Comparison of ENCODE assay signal across 1 cellular context in the genomic region with DNA sequence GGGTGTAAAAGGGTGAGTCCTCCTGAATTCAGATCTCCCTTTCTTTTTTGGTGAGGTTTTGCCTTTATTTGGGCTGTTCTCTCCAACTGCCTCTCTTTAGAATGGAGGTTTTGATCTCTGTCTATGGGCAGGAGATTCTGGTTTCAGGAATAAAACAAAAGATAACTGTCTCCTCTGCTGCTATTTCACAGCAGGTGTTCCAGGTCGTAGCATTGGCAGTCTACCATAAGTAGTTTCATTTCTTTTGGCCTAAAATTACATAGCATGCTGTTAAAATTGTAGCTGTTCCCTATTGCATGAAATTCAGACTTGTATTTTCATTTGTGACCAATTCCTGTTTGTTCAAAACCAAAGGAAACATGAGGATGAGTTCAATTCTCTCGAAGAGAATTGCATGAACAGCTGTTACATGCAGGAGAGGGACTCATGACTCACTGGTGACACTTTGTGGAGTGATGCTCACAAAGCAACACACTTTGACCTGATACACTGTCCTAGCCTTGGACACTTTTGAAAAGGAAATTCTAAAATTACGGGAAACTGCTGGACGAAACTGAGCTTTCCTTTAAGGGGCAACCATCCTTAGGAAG.
TF ChIP-seq lines count a peak whose summit lies in the region.

No MANE protein-coding gene starts in this region.

TF ChIP-seq in HepG2, 621 proteins besides CTCF, POLR2A, EP300 and RAD21 (continued from another document):
- TF ChIP-seq, protein P1, sequence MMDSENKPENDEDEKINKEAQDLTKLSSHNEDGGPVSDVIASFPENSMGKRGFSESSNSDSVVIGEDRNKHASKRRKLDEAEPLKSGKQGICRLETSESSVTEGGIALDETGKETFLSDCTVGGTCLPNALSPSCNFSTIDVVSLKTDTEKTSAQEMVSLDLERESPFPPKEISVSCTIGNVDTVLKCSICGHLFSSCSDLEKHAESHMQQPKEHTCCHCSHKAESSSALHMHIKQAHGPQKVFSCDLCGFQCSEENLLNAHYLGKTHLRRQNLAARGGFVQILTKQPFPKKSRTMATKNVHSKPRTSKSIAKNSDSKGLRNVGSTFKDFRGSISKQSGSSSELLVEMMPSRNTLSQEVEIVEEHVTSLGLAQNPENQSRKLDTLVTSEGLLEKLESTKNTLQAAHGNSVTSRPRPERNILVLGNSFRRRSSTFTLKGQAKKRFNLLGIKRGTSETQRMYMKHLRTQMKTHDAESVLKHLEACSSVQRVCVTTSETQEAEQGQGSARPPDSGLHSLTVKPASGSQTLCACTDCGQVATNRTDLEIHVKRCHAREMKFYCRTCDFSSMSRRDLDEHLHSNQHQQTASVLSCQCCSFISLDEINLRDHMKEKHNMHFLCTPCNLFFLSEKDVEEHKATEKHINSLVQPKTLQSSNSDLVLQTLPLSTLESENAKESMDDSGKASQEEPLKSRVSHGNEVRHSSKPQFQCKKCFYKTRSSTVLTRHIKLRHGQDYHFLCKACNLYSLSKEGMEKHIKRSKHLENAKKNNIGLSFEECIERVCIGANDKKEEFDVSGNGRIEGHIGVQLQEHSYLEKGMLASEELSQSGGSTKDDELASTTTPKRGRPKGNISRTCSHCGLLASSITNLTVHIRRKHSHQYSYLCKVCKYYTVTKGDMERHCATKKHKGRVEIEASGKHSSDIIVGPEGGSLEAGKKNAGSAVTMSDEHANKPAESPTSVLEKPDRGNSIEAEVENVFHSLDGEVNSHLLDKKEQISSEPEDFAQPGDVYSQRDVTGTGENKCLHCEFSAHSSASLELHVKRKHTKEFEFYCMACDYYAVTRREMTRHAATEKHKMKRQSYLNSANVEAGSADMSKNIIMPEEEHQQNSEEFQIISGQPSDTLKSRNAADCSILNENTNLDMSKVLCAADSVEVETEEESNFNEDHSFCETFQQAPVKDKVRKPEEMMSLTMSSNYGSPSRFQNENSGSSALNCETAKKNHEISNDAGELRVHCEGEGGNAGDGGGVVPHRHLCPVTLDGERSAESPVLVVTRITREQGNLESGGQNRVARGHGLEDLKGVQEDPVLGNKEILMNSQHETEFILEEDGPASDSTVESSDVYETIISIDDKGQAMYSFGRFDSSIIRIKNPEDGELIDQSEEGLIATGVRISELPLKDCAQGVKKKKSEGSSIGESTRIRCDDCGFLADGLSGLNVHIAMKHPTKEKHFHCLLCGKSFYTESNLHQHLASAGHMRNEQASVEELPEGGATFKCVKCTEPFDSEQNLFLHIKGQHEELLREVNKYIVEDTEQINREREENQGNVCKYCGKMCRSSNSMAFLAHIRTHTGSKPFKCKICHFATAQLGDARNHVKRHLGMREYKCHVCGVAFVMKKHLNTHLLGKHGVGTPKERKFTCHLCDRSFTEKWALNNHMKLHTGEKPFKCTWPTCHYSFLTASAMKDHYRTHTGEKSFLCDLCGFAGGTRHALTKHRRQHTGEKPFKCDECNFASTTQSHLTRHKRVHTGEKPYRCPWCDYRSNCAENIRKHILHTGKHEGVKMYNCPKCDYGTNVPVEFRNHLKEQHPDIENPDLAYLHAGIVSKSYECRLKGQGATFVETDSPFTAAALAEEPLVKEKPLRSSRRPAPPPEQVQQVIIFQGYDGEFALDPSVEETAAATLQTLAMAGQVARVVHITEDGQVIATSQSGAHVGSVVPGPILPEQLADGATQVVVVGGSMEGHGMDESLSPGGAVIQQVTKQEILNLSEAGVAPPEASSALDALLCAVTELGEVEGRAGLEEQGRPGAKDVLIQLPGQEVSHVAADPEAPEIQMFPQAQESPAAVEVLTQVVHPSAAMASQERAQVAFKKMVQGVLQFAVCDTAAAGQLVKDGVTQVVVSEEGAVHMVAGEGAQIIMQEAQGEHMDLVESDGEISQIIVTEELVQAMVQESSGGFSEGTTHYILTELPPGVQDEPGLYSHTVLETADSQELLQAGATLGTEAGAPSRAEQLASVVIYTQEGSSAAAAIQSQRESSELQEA (CRISPR knock-in tag; IDR thresholded peaks at IDR 0.05; ENCODE audit: not compliant biosample characterization) = no peak
- TF ChIP-seq, protein P2, sequence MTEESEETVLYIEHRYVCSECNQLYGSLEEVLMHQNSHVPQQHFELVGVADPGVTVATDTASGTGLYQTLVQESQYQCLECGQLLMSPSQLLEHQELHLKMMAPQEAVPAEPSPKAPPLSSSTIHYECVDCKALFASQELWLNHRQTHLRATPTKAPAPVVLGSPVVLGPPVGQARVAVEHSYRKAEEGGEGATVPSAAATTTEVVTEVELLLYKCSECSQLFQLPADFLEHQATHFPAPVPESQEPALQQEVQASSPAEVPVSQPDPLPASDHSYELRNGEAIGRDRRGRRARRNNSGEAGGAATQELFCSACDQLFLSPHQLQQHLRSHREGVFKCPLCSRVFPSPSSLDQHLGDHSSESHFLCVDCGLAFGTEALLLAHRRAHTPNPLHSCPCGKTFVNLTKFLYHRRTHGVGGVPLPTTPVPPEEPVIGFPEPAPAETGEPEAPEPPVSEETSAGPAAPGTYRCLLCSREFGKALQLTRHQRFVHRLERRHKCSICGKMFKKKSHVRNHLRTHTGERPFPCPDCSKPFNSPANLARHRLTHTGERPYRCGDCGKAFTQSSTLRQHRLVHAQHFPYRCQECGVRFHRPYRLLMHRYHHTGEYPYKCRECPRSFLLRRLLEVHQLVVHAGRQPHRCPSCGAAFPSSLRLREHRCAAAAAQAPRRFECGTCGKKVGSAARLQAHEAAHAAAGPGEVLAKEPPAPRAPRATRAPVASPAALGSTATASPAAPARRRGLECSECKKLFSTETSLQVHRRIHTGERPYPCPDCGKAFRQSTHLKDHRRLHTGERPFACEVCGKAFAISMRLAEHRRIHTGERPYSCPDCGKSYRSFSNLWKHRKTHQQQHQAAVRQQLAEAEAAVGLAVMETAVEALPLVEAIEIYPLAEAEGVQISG (CRISPR knock-in tag; IDR thresholded peaks at IDR 0.05) = no peak
- no peak for TF ChIP-seq ZNF431 (CRISPR knock-in tag; IDR thresholded peaks at IDR 0.05; ENCODE audit: borderline replicate concordance, low read depth)
- peak; percentile 55 for TF ChIP-seq STAG1 (CRISPR knock-in tag; IDR thresholded peaks at IDR 0.05)
- no peak for TF ChIP-seq FOXP1 (IDR thresholded peaks at IDR 0.05)
- TF ChIP-seq FOXP1 (CRISPR knock-in tag; IDR thresholded peaks at IDR 0.05) = no peak
- TF ChIP-seq, protein P3, sequence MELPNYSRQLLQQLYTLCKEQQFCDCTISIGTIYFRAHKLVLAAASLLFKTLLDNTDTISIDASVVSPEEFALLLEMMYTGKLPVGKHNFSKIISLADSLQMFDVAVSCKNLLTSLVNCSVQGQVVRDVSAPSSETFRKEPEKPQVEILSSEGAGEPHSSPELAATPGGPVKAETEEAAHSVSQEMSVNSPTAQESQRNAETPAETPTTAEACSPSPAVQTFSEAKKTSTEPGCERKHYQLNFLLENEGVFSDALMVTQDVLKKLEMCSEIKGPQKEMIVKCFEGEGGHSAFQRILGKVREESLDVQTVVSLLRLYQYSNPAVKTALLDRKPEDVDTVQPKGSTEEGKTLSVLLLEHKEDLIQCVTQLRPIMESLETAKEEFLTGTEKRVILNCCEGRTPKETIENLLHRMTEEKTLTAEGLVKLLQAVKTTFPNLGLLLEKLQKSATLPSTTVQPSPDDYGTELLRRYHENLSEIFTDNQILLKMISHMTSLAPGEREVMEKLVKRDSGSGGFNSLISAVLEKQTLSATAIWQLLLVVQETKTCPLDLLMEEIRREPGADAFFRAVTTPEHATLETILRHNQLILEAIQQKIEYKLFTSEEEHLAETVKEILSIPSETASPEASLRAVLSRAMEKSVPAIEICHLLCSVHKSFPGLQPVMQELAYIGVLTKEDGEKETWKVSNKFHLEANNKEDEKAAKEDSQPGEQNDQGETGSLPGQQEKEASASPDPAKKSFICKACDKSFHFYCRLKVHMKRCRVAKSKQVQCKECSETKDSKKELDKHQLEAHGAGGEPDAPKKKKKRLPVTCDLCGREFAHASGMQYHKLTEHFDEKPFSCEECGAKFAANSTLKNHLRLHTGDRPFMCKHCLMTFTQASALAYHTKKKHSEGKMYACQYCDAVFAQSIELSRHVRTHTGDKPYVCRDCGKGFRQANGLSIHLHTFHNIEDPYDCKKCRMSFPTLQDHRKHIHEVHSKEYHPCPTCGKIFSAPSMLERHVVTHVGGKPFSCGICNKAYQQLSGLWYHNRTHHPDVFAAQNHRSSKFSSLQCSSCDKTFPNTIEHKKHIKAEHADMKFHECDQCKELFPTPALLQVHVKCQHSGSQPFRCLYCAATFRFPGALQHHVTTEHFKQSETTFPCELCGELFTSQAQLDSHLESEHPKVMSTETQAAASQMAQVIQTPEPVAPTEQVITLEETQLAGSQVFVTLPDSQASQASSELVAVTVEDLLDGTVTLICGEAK (IDR thresholded peaks at IDR 0.05) = no peak
- TF ChIP-seq, protein P3 (CRISPR knock-in tag; IDR thresholded peaks at IDR 0.05) = no peak
- TF ChIP-seq, protein P4, sequence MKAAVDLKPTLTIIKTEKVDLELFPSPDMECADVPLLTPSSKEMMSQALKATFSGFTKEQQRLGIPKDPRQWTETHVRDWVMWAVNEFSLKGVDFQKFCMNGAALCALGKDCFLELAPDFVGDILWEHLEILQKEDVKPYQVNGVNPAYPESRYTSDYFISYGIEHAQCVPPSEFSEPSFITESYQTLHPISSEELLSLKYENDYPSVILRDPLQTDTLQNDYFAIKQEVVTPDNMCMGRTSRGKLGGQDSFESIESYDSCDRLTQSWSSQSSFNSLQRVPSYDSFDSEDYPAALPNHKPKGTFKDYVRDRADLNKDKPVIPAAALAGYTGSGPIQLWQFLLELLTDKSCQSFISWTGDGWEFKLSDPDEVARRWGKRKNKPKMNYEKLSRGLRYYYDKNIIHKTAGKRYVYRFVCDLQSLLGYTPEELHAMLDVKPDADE (CRISPR knock-in tag; IDR thresholded peaks at IDR 0.05) = no peak
- TF ChIP-seq, protein P5, sequence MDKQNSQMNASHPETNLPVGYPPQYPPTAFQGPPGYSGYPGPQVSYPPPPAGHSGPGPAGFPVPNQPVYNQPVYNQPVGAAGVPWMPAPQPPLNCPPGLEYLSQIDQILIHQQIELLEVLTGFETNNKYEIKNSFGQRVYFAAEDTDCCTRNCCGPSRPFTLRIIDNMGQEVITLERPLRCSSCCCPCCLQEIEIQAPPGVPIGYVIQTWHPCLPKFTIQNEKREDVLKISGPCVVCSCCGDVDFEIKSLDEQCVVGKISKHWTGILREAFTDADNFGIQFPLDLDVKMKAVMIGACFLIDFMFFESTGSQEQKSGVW (CRISPR knock-in tag; IDR thresholded peaks at IDR 0.05; ENCODE audit: borderline replicate concordance) = no peak
- TF ChIP-seq ZNF720 (CRISPR knock-in tag; IDR thresholded peaks at IDR 0.05) = no peak
- TF ChIP-seq, protein P6, sequence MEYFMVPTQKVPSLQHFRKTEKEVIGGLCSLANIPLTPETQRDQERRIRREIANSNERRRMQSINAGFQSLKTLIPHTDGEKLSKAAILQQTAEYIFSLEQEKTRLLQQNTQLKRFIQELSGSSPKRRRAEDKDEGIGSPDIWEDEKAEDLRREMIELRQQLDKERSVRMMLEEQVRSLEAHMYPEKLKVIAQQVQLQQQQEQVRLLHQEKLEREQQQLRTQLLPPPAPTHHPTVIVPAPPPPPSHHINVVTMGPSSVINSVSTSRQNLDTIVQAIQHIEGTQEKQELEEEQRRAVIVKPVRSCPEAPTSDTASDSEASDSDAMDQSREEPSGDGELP (IDR thresholded peaks at IDR 0.05; ENCODE audit: borderline replicate concordance, low read depth) = peak; percentile 66; the same call in 1 of the 2 replicates
- TF ChIP-seq CREB1 (IDR thresholded peaks at IDR 0.05) = peak; percentile 52; the same call in 1 of the 2 replicates
- TF ChIP-seq CREB1 (CRISPR knock-in tag; IDR thresholded peaks at IDR 0.05) = no peak
- TF ChIP-seq FOXK1 (CRISPR knock-in tag; IDR thresholded peaks at IDR 0.05; ENCODE audit: borderline replicate concordance, low read depth) = no peak
- TF ChIP-seq SMC3 (IDR thresholded peaks at IDR 0.05; ENCODE audit: low read length) = peak; percentile 11; the same call in 1 of the 2 replicates
- TF ChIP-seq TOPORS (CRISPR knock-in tag; IDR thresholded peaks at IDR 0.05) = no peak
- TF ChIP-seq SNAPC2 (CRISPR knock-in tag; IDR thresholded peaks at IDR 0.05) = no peak
- no peak for TF ChIP-seq NR3C1 (CRISPR knock-in tag; IDR thresholded peaks at IDR 0.05)
